Comparison of ENCODE assay signal across 33 cellular contexts in the genomic region with DNA sequence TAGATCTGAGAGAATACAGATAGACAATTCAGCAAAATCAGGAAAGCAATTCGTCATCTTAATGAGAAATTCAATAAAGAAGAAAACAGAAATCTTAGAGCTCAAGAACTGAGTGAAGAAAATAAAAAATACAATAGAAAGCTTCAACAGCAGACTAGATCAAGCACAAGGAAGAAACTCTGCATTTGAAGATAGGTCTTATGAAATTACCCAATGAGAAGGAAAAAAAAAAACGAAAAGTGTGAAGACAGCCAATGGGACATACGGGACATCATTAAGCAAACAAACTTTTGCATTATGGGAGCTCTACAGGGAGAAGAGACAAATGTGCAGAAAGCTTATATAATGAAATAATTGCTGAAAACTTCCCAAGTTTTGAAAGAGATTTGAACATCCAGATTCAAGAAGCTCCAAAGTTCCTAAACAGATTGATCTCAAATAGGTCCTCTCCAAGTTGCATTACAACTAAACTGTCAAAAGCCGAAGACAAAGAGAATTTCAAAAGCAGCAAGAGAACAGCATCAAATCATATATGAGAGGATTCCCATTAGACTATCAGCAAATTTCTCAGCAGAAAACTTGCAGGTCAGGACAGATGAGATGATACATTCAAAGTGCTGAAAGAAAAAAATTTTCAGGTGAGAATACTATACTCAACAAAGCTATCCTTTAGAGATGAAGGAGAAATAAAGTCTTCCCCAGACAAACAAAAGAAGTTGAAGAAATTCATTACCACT. TPM values are rescaled to one million over a fixed set of nuclear protein-coding genes. Genes with fewer than 3 reads are reported as not detected.
"Had no signal": no experiment of that assay in that cellular context is flagged by ENCODE, and none has a peak within 500 bp of the region (broad histone marks: within the 10 kb centered on the region; RNA-seq: fewer than 3 reads in every experiment).

No MANE protein-coding gene starts in this region.

- H3K4me3 ChIP-seq: ascending aorta, breast epithelium, cardiac muscle cell, colonic mucosa, esophagus squamous epithelium, gastroesophageal sphincter, heart right ventricle had no signal

- H3K4me1 ChIP-seq: ascending aorta, breast epithelium, colonic mucosa, esophagus squamous epithelium, gastroesophageal sphincter had no signal

- FAIRE-seq: endometrium, endothelial cell of umbilical vein had no signal

- H3K9me3 ChIP-seq: colonic mucosa had no signal

- H3K27ac ChIP-seq: ascending aorta, breast epithelium, cardiac muscle cell, colonic mucosa, epithelial cell of prostate, esophagus squamous epithelium, gastroesophageal sphincter, heart right ventricle, WERI-Rb-1 had no signal

- DNase-seq: activated B cell treated with CpG ODN at 0.5 μM for 24 hours; activated CD4-positive, alpha-beta T cell treated with anti-CD3 and anti-CD28 coated beads for 48 hours; activated CD4-positive, alpha-beta T cell treated with anti-CD3 and anti-CD28 coated beads, Interleukin-2, amount 50 U/mL, for 1 hour; activated CD4-positive, alpha-beta T cell treated with anti-CD3 and anti-CD28 coated beads, Interleukin-2, amount 50 U/mL, for 48 hours; activated CD8-positive, alpha-beta memory T cell treated with anti-CD3 and anti-CD28 coated beads for 24 hours; activated CD8-positive, alpha-beta T cell treated with anti-CD3 and anti-CD28 coated beads for 36 hours; activated gamma-delta T cell; activated naive CD4-positive, alpha-beta T cell; activated naive CD4-positive, alpha-beta T cell treated with anti-CD3 and anti-CD28 coated beads, Interleukin-2, amount 10 ng/mL, durations not matched to agents 7 days and 5 days; activated naive CD8-positive, alpha-beta T cell treated with anti-CD3 and anti-CD28 coated beads, Interleukin-2, amount 10 ng/mL, durations not matched to agents 7 days and 5 days; activated T-cell treated with anti-CD3 and anti-CD28 coated beads, Interleukin-2, amount 50 U/mL, for 48 hours; central memory CD4-positive, alpha-beta T cell; cerebellar nuclear complex; colonic mucosa; effector CD8-positive, alpha-beta T cell; esophagus squamous epithelium; foreskin melanocyte; heart right ventricle; T-helper 17 cell; T1000; WERI-Rb-1 had no signal

- ATAC-seq: activated CD4-positive, CD25-positive, alpha-beta regulatory T cell treated with anti-CD3 and anti-CD28 coated beads, Interleukin-2, amount 50 U/mL, for 24 hours; activated CD8-positive, alpha-beta T cell treated with anti-CD3 and anti-CD28 coated beads for 36 hours; activated naive CD4-positive, alpha-beta T cell treated with anti-CD3 and anti-CD28 coated beads, Interleukin-2, amount 50 U/mL, for 72 hours; gastroesophageal sphincter; heart right ventricle; T-helper 17 cell had no signal

RNA-seq across cellular contexts. Expression of a gene that starts 10.8 kb away (rescaled TPM):
- total RNA-seq: ascending aorta, endothelial cell of umbilical vein, esophagus squamous epithelium, fibroblast of lung, gastroesophageal sphincter, glomerular endothelial cell had no signal
- polyA plus RNA-seq: fibroblast of lung had no signal

RNA-seq across cellular contexts. Expression of a gene that starts 24.3 kb away (rescaled TPM):
- total RNA-seq: ascending aorta, cardiac muscle cell, endothelial cell of umbilical vein, esophagus squamous epithelium, fibroblast of lung, fibroblast of villous mesenchyme, gastroesophageal sphincter, glomerular endothelial cell had no signal
- polyA plus RNA-seq: endothelial cell of umbilical vein, fibroblast of lung had no signal
